Comparison of ENCODE assay signal across 18 cellular contexts in genomic region chr2:33146112-33146511, GRCh38.
DNase-seq lines count a peak whose midpoint lies in the region; ATAC-seq and TF ChIP-seq lines count a peak whose summit lies in the region.
"Had no signal": no experiment of that assay in that cellular context is flagged by ENCODE, and none has a peak within 500 bp of the region (broad histone marks: within the 10 kb centered on the region; RNA-seq: fewer than 3 reads in every experiment).

No MANE protein-coding gene starts in this region.

- H3K4me3 Mint-ChIP-seq in HFFc6 = peak overlapping the region; percentile 78
- H3K4me3 Mint-ChIP-seq: B cell; central memory CD8-positive, alpha-beta T cell; T-helper 17 cell had no signal

- no peaks in the 10 kb centered on the region for H3K9me3 Mint-ChIP-seq in HFFc6
- H3K9me3 Mint-ChIP-seq: activated naive CD4-positive, alpha-beta T cell treated with anti-CD3 and anti-CD28 coated beads, Interleukin-2, amount 50 U/mL, for 72 hours; central memory CD8-positive, alpha-beta T cell had no signal

- peak overlapping the region; percentile 76 to 77 for H3K27ac ChIP-seq in coronary artery
- H3K27ac ChIP-seq in stomach smooth muscle (ENCODE audit: low read length) = peak overlapping the region; percentile 82

- no peak for DNase-seq in HFFc6
- DNase-seq in coronary artery (ENCODE audit: low spot score) = no peak
- peak; percentile 52 for DNase-seq in left kidney (ENCODE audit: low read depth, low spot score)
- DNase-seq in D341Med (ENCODE audit: low spot score) = no peak
- no peak for DNase-seq in activated T-cell treated with anti-CD3 and anti-CD28 coated beads for 4 hours
- DNase-seq in GM13976 (ENCODE audit: low spot score) = no peak
- DNase-seq: activated CD4-positive, alpha-beta T cell treated with anti-CD3 and anti-CD28 coated beads for 48 hours; DMS153; left cardiac atrium; NCI-H2081 treated with DMSO at 0.1 percent for 48 hours; NCI-H748 treated with DMSO at 0.1 percent for 48 hours; RPMI8226; T-helper 17 cell had no signal

- peak overlapping the region; percentile 82 for H3K27ac Mint-ChIP-seq in HFFc6
- H3K27ac Mint-ChIP-seq: activated naive CD4-positive, alpha-beta T cell treated with anti-CD3 and anti-CD28 coated beads, Interleukin-2, amount 50 U/mL, for 72 hours; B cell; T-helper 17 cell had no signal

- H3K27me3 Mint-ChIP-seq in HFFc6 (ENCODE audit: insufficient read depth) = peaks cover 8% of the 10 kb centered on the region; the same call in 1 of the 2 replicates

- peaks cover 49% of the 10 kb centered on the region for H3K4me1 ChIP-seq in stomach smooth muscle (ENCODE audit: control insufficient read depth, insufficient read depth, low read length)

- peaks cover 91% of the 10 kb centered on the region for H3K4me1 Mint-ChIP-seq in HFFc6 (ENCODE audit: low read depth)
- H3K4me1 Mint-ChIP-seq: B cell; central memory CD8-positive, alpha-beta T cell; T-helper 17 cell had no signal

- H3K27me3 ChIP-seq in stomach smooth muscle (ENCODE audit: control insufficient read depth in 1 of 2, insufficient read depth in 2 of 2, low read length in 2 of 2) = no peaks in the 10 kb centered on the region

- ATAC-seq in activated CD4-positive, CD25-positive, alpha-beta regulatory T cell treated with anti-CD3 and anti-CD28 coated beads, Interleukin-2, amount 50 U/mL, for 24 hours = no peak
- ATAC-seq: activated naive CD4-positive, alpha-beta T cell treated with anti-CD3 and anti-CD28 coated beads, Interleukin-2, amount 50 U/mL, for 72 hours; T-helper 17 cell had no signal

- H3K9ac ChIP-seq in stomach smooth muscle (ENCODE audit: low read length in 2 of 2) = peak overlapping the region; percentile 34 to 62

- in situ Hi-C loops in GM13976 (cut with MboI; ENCODE audit: low sequenced_read_pairs, unreplicated experiment) = no loop called here

- peak overlapping the region; percentile 44 for H3K4me3 ChIP-seq in coronary artery
- peak overlapping the region in 1 of 2 donors; percentile 23 for H3K4me3 ChIP-seq in stomach smooth muscle (ENCODE audit: low read length in 2 of 2)

- H3K36me3 ChIP-seq in stomach smooth muscle (ENCODE audit: control insufficient read depth in 2 of 2, insufficient read depth in 2 of 2, low read length in 2 of 2) = peaks cover 4 to 11% of the 10 kb centered on the region in 2 donors

- peaks cover 87% of the 10 kb centered on the region for H3K36me3 Mint-ChIP-seq in HFFc6 (ENCODE audit: low read depth)
- H3K36me3 Mint-ChIP-seq: activated naive CD4-positive, alpha-beta T cell treated with anti-CD3 and anti-CD28 coated beads, Interleukin-2, amount 50 U/mL, for 72 hours had no signal

- H3K9me3 ChIP-seq in stomach smooth muscle (ENCODE audit: control insufficient read depth in 2 of 2, low read length in 2 of 2) = no peaks in the 10 kb centered on the region

- TF ChIP-seq CTCF in HFFc6 (IDR thresholded peaks at IDR 0.05) = no peak
- TF ChIP-seq CTCF in coronary artery (IDR thresholded peaks at IDR 0.05) = no peak
- TF ChIP-seq CTCF in GM13976 (IDR thresholded peaks at IDR 0.05; ENCODE audit: borderline replicate concordance, control extremely low read depth, extremely low read depth, insufficient read depth, missing control alignments) = no peak
